In the genomic region with DNA sequence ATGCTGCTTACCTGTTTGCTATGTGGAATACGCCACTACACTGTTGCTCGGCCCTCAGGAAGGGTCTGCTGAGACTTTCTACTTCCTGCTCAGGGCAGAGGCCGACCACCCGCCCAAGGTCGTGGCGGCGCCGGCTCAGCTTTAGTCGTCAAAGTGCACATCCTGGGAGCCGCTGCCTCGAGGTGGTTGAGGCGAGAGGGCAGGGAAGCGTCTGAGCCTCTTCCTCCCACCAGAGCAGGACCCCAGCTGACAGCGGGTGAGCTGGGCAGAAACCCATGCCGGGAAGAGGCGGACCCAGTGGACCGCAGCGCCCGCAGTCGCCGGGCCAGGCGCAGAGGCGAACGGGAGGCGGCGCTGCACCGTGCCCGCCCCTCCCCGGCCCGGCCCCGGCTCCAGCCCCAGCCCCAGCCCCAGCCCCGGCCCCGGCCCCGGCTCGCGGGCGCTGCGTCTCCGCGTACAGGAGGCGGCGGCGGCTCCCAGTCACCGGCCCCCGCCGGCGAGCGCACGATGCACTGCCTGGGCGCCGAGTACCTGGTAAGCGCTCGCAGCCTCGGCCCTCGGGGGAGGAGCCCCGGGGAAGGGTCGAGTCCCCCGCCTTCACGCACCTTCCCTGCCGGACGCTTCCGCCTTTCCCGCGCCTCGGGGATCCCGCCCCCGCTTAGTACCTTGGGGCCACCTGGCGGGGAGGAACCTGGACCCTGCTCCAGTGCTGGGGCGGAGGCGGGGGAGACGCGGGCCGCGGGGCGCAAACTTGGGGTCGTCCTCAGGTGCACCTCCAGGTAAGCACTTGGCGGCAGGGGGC, we compare ENCODE assay signal across 8 cellular contexts.
DNase-seq lines count a peak whose midpoint lies in the region; ATAC-seq lines count a peak whose summit lies in the region.

Gene SLC44A3, plus strand, starts transcription at position 413 of the 802 bp plus-strand sequence. Its CDS starts 95 bp downstream, at position 508.

- H3K9me3 ChIP-seq in adipocyte (ENCODE audit: control insufficient read depth, low read length) = peaks cover 9% of the 10 kb centered on the region

- ATAC-seq in GM21447 (IDR thresholded peaks at IDR 0.05; ENCODE audit: unreplicated experiment) = no peak

- H3K27ac ChIP-seq in rectal smooth muscle tissue (ENCODE audit: low read depth, low read length) = no peak within 1 kb of the TSS

- peak within 1 kb of the TSS; percentile 85 for H3K9ac ChIP-seq in adipocyte (ENCODE audit: low read length)
- H3K9ac ChIP-seq in rectal smooth muscle tissue (ENCODE audit: low read length) = peak within 1 kb of the TSS; percentile 63

- H3K4me1 ChIP-seq in adipocyte (ENCODE audit: control insufficient read depth, insufficient read depth, low read length) = peaks cover 4% of the 10 kb centered on the region
- no peaks in the 10 kb centered on the region for H3K4me1 ChIP-seq in rectal smooth muscle tissue (ENCODE audit: control insufficient read depth, insufficient read depth, low read length)

- H3K4me3 ChIP-seq in adipocyte (ENCODE audit: low read length) = peak within 1 kb of the TSS; percentile 86
- H3K4me3 ChIP-seq in rectal smooth muscle tissue (ENCODE audit: low read length) = peak within 1 kb of the TSS; percentile 89

- DNase-seq in activated effector memory CD4-positive, alpha-beta T cell treated with anti-CD3 and anti-CD28 coated beads, Interleukin-2, amount 50 U/mL, for 16 hours = peak; percentile 64
- DNase-seq in activated effector memory CD4-positive, alpha-beta T cell treated with Interleukin-2 at 50 U/mL for 16 hours = no peak
- DNase-seq in NCI-H2171 treated with DMSO at 0.1 percent for 48 hours (lab: John Stamatoyannopoulos, UW) (peak; percentile 29), adipocyte (ENCODE audit: low read depth) (peak; percentile 85), hepatic stellate cell (ENCODE audit: low spot score) (peak; percentile 35)
- no peak for DNase-seq in effector CD8-positive, alpha-beta T cell (lab: John Stamatoyannopoulos, UW)

- H3K27me3 ChIP-seq in adipocyte (replicated peaks; ENCODE audit: control insufficient read depth, insufficient read depth, low read length) (peaks cover 22% of the 10 kb centered on the region), rectal smooth muscle tissue (ENCODE audit: control insufficient read depth, insufficient read depth, low read length) (no peaks in the 10 kb centered on the region)

- H3K36me3 ChIP-seq in adipocyte (ENCODE audit: control insufficient read depth, insufficient read depth, low read length, severe bottlenecking) = no peaks in the 10 kb centered on the region
- H3K36me3 ChIP-seq in rectal smooth muscle tissue (ENCODE audit: control insufficient read depth, insufficient read depth, low read length) = no peaks in the 10 kb centered on the region

Comparison
In these comparisons a context has a peak if more than half of its experiments do, and no peak if none do; other contexts are left out.
1. DNase-seq: peak in activated effector memory CD4-positive, alpha-beta T cell treated with anti-CD3 and anti-CD28 coated beads, Interleukin-2, amount 50 U/mL, for 16 hours (single experiment), NCI-H2171 treated with DMSO at 0.1 percent for 48 hours (single experiment), adipocyte (single experiment) and hepatic stellate cell (single experiment); none in activated effector memory CD4-positive, alpha-beta T cell treated with Interleukin-2 at 50 U/mL for 16 hours (single experiment) and effector CD8-positive, alpha-beta T cell (single experiment).